ENCODE assay signal across 1 cellular context in genomic region chr3:72938471-72939265, GRCh38.
TF ChIP-seq lines count a peak whose summit lies in the region.

No MANE protein-coding gene starts in this region.

TF ChIP-seq in HepG2, 621 proteins besides CTCF, POLR2A, EP300 and RAD21 (continued from another document and continues in another):
- TF ChIP-seq ATF4 (CRISPR knock-in tag; IDR thresholded peaks at IDR 0.05) (peak in 1 of 2 experiments; percentile 84; a peak in 2 of 4 replicates), PHF21A (CRISPR knock-in tag; IDR thresholded peaks at IDR 0.05) (peak; percentile 33; the same call in 1 of the 2 replicates), POGZ (CRISPR knock-in tag; IDR thresholded peaks at IDR 0.05) (peak; percentile 46; the same call in 1 of the 2 replicates), ZNF572 (CRISPR knock-in tag; IDR thresholded peaks at IDR 0.05) (no peak), ZKSCAN5 (CRISPR knock-in tag; IDR thresholded peaks at IDR 0.05) (no peak), MED13 (CRISPR knock-in tag; IDR thresholded peaks at IDR 0.05) (no peak), TEF (CRISPR knock-in tag; IDR thresholded peaks at IDR 0.05) (peak; percentile 86; the same call in 1 of the 2 replicates), ZNF12 (CRISPR knock-in tag; IDR thresholded peaks at IDR 0.05) (0 out of 2 replicates have a peak, but pooled peaks have one; percentile 16), EZH2 (conservative IDR thresholded peaks at IDR 0.05; ENCODE audit: low read depth, low read length) (no peak), ZNF496 (CRISPR knock-in tag; IDR thresholded peaks at IDR 0.05; ENCODE audit: insufficient replicate concordance) (no peak), BATF2 (CRISPR knock-in tag; IDR thresholded peaks at IDR 0.05) (no peak), ZNF563 (CRISPR knock-in tag; IDR thresholded peaks at IDR 0.05) (no peak), ZNF614 (CRISPR knock-in tag; IDR thresholded peaks at IDR 0.05; ENCODE audit: borderline replicate concordance) (peak; percentile 66; the same call in 1 of the 2 replicates), DRAP1 (CRISPR knock-in tag; IDR thresholded peaks at IDR 0.05) (0 out of 2 replicates have a peak, but pooled peaks have one; percentile 30), BCL6 (CRISPR knock-in tag; IDR thresholded peaks at IDR 0.05) (peak; percentile 53), ZNF644 (CRISPR knock-in tag; IDR thresholded peaks at IDR 0.05; ENCODE audit: low read depth) (peak; percentile 63; the same call in 1 of the 2 replicates), IKZF1 (IDR thresholded peaks at IDR 0.05) (no peak), ZBTB3 (CRISPR knock-in tag; IDR thresholded peaks at IDR 0.05; ENCODE audit: borderline replicate concordance, low read depth) (no peak), ELF1 (CRISPR knock-in tag; IDR thresholded peaks at IDR 0.05) (no peak), ZNF703 (CRISPR knock-in tag; IDR thresholded peaks at IDR 0.05; ENCODE audit: borderline replicate concordance) (no peak), REL (CRISPR knock-in tag; conservative IDR thresholded peaks at IDR 0.05) (no peak), ARNTL (CRISPR knock-in tag; IDR thresholded peaks at IDR 0.05) (no peak), MIER3 (CRISPR knock-in tag; IDR thresholded peaks at IDR 0.05; ENCODE audit: borderline replicate concordance) (peak; percentile 29; the same call in 1 of the 2 replicates), RCOR2 (CRISPR knock-in tag; IDR thresholded peaks at IDR 0.05) (peak; percentile 75), BORCS8-MEF2B (CRISPR knock-in tag; IDR thresholded peaks at IDR 0.05) (0 out of 2 replicates have a peak, but pooled peaks have one; percentile 37), FOSL2 (CRISPR knock-in tag; IDR thresholded peaks at IDR 0.05) (peak; percentile 50; the same call in 1 of the 2 replicates), CENPX (CRISPR knock-in tag; IDR thresholded peaks at IDR 0.05) (no peak), CBX5 (CRISPR knock-in tag; IDR thresholded peaks at IDR 0.05; ENCODE audit: borderline replicate concordance) (peak; percentile 72; the same call in 1 of the 2 replicates), FOXA1 (IDR thresholded peaks at IDR 0.05) (no peak), FOXA1 (CRISPR knock-in tag; IDR thresholded peaks at IDR 0.05) (peak; percentile 79), BRD4 (CRISPR knock-in tag; IDR thresholded peaks at IDR 0.05) (no peak), ELF4 (CRISPR knock-in tag; IDR thresholded peaks at IDR 0.05; ENCODE audit: borderline replicate concordance) (no peak), ZBTB34 (CRISPR knock-in tag; IDR thresholded peaks at IDR 0.05) (peak; percentile 41; the same call in 1 of the 2 replicates), SP140L (CRISPR knock-in tag; IDR thresholded peaks at IDR 0.05; ENCODE audit: borderline replicate concordance) (no peak), PRDM4 (CRISPR knock-in tag; IDR thresholded peaks at IDR 0.05; ENCODE audit: borderline replicate concordance) (no peak), MTF2 (CRISPR knock-in tag; IDR thresholded peaks at IDR 0.05; ENCODE audit: borderline replicate concordance) (no peak), ZNF781 (CRISPR knock-in tag; IDR thresholded peaks at IDR 0.05; ENCODE audit: borderline replicate concordance, not compliant biosample characterization) (peak; percentile 26), SP1 (IDR thresholded peaks at IDR 0.05) (no peak), SP1 (CRISPR knock-in tag; IDR thresholded peaks at IDR 0.05) (peak; percentile 18; the same call in 1 of the 2 replicates), ZNF792 (CRISPR knock-in tag; IDR thresholded peaks at IDR 0.05) (peak; percentile 70; the same call in 1 of the 2 replicates), FLYWCH1 (CRISPR knock-in tag; IDR thresholded peaks at IDR 0.05) (no peak)
- TF ChIP-seq, protein P1, sequence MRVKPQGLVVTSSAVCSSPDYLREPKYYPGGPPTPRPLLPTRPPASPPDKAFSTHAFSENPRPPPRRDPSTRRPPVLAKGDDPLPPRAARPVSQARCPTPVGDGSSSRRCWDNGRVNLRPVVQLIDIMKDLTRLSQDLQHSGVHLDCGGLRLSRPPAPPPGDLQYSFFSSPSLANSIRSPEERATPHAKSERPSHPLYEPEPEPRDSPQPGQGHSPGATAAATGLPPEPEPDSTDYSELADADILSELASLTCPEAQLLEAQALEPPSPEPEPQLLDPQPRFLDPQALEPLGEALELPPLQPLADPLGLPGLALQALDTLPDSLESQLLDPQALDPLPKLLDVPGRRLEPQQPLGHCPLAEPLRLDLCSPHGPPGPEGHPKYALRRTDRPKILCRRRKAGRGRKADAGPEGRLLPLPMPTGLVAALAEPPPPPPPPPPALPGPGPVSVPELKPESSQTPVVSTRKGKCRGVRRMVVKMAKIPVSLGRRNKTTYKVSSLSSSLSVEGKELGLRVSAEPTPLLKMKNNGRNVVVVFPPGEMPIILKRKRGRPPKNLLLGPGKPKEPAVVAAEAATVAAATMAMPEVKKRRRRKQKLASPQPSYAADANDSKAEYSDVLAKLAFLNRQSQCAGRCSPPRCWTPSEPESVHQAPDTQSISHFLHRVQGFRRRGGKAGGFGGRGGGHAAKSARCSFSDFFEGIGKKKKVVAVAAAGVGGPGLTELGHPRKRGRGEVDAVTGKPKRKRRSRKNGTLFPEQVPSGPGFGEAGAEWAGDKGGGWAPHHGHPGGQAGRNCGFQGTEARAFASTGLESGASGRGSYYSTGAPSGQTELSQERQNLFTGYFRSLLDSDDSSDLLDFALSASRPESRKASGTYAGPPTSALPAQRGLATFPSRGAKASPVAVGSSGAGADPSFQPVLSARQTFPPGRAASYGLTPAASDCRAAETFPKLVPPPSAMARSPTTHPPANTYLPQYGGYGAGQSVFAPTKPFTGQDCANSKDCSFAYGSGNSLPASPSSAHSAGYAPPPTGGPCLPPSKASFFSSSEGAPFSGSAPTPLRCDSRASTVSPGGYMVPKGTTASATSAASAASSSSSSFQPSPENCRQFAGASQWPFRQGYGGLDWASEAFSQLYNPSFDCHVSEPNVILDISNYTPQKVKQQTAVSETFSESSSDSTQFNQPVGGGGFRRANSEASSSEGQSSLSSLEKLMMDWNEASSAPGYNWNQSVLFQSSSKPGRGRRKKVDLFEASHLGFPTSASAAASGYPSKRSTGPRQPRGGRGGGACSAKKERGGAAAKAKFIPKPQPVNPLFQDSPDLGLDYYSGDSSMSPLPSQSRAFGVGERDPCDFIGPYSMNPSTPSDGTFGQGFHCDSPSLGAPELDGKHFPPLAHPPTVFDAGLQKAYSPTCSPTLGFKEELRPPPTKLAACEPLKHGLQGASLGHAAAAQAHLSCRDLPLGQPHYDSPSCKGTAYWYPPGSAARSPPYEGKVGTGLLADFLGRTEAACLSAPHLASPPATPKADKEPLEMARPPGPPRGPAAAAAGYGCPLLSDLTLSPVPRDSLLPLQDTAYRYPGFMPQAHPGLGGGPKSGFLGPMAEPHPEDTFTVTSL (CRISPR knock-in tag; IDR thresholded peaks at IDR 0.05; ENCODE audit: borderline replicate concordance) = no peak
- TF ChIP-seq, protein P2, sequence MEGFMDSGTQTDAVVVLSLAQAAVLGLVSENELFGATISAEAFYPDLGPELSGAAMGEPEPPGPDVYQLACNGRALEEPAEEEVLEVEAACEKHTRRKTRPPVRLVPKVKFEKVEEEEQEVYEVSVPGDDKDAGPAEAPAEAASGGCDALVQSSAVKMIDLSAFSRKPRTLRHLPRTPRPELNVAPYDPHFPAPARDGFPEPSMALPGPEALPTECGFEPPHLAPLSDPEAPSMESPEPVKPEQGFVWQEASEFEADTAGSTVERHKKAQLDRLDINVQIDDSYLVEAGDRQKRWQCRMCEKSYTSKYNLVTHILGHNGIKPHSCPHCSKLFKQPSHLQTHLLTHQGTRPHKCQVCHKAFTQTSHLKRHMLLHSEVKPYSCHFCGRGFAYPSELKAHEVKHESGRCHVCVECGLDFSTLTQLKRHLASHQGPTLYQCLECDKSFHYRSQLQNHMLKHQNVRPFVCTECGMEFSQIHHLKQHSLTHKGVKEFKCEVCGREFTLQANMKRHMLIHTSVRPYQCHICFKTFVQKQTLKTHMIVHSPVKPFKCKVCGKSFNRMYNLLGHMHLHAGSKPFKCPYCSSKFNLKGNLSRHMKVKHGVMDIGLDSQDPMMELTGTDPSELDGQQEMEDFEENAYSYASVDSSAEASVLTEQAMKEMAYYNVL (CRISPR knock-in tag; IDR thresholded peaks at IDR 0.05; ENCODE audit: borderline replicate concordance) = peak; percentile 41; the same call in 1 of the 2 replicates
- TF ChIP-seq, protein P3, sequence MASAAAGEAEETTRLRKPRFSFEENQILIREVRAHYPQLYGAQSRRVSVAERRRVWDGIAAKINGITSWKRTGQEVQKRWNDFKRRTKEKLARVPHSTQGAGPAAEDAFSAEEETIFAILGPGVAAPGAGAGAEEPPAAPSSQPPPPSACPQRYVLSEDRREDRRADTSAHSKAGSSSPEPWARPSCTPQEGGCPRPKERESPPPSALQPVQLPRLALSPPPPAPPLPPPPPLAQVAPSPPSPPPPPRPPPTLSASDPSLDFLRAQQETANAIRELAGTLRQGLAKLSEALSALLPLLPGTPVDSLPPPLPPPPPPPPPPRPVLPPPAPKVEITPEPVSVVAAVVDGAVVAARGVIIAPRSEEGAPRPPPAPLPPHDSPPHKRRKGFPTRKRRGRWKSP (CRISPR knock-in tag; IDR thresholded peaks at IDR 0.05) = peak; percentile 33; the same call in 1 of the 2 replicates
- TF ChIP-seq, protein P4, sequence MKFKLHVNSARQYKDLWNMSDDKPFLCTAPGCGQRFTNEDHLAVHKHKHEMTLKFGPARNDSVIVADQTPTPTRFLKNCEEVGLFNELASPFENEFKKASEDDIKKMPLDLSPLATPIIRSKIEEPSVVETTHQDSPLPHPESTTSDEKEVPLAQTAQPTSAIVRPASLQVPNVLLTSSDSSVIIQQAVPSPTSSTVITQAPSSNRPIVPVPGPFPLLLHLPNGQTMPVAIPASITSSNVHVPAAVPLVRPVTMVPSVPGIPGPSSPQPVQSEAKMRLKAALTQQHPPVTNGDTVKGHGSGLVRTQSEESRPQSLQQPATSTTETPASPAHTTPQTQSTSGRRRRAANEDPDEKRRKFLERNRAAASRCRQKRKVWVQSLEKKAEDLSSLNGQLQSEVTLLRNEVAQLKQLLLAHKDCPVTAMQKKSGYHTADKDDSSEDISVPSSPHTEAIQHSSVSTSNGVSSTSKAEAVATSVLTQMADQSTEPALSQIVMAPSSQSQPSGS (CRISPR knock-in tag; IDR thresholded peaks at IDR 0.05) = peak; percentile 34; the same call in 1 of the 2 replicates
- TF ChIP-seq, protein P5, sequence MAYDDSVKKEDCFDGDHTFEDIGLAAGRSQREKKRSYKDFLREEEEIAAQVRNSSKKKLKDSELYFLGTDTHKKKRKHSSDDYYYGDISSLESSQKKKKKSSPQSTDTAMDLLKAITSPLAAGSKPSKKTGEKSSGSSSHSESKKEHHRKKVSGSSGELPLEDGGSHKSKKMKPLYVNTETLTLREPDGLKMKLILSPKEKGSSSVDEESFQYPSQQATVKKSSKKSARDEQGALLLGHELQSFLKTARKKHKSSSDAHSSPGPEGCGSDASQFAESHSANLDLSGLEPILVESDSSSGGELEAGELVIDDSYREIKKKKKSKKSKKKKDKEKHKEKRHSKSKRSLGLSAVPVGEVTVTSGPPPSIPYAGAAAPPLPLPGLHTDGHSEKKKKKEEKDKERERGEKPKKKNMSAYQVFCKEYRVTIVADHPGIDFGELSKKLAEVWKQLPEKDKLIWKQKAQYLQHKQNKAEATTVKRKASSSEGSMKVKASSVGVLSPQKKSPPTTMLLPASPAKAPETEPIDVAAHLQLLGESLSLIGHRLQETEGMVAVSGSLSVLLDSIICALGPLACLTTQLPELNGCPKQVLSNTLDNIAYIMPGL (CRISPR knock-in tag; IDR thresholded peaks at IDR 0.05; ENCODE audit: borderline replicate concordance in 1 of 2, low read depth in 1 of 2) = peak; percentile 58 to 64
